8 cellular contexts compared by ENCODE assay signal in the genomic region with DNA sequence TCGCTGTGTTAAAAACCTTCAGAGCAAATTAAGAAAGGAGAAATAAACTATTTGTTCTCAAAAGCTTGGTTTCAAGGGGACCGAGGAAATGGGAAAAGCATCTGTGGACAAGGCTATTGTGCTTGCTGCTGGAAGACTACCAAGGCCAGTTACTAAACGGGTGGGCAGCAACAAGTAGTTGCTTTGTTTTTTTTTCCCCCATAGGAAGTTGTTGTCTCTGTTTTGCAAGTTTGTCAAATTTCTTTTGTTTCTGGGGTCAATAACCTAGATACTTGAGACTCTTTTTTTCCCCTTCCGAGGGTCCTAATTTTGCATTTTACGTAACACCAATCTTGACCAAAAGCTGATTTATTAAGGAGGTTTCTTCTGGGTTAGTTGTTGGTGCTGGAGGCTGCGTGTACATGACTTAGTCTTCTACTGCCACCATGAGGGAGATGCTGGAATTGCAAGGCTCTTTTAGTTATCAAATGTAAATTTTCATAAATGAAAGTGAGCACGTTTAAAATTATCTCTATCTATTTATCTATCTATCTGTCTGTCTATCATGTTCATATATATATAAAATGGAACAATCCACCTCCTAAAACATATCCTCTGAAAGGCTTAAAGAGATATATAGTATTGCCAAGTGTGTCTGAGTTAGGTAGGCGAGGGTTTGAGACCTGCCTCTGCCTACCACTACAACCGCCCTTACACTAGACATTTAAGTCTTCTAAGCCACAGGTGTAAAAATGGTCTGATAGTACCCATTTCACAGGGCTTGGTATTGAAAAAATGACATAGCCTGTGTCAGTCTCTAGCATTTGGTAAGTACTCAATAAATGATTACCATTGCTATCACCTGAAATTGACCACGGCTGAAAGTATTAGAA.
DNase-seq lines count a peak whose midpoint lies in the region; ATAC-seq, FAIRE-seq and TF ChIP-seq lines count a peak whose summit lies in the region.

No MANE protein-coding gene starts in this region.

- intact Hi-C loops in lower lobe of right lung (cut with DNase I): loop anchor here (5.0 kb wide), 1 partner anchor 312 kb away; no protein-coding TSS in a partner anchor

- H3K4me3 ChIP-seq in AG04450 (ENCODE audit: low read depth, low read length): no peak overlapping the region
- H3K4me3 ChIP-seq in lower lobe of right lung: no peak overlapping the region

- CTCF ChIA-PET in AG04450 (lab: Charles Lee): interaction anchor here (0.5 to 4.3 kb wide), 48 partner anchors 8 to 833 kb away, joined by 3 to 196 read pairs (median 4); no protein-coding TSS in a partner anchor

- H3K27ac ChIP-seq in AG04450 (ENCODE audit: low read depth, low read length) (no peak overlapping the region), lower lobe of right lung (no peak overlapping the region)

- H3K9me3 ChIP-seq in AG04450 (ENCODE audit: control insufficient read depth, insufficient read depth, low read length) (no peaks in the 10 kb centered on the region), lower lobe of right lung (no peaks in the 10 kb centered on the region)

- ATAC-seq in GM21723 (IDR thresholded peaks at IDR 0.05; ENCODE audit: unreplicated experiment) (peak; percentile 56), lower lobe of right lung (peak; percentile 71 to 84), GM19455 (IDR thresholded peaks at IDR 0.05; ENCODE audit: unreplicated experiment) (no peak)

- peaks cover 23% of the 10 kb centered on the region for H3K4me1 ChIP-seq in lower lobe of right lung

- H3K27me3 ChIP-seq in AG04450 (ENCODE audit: control insufficient read depth, insufficient read depth, low read length) (peaks cover 12% of the 10 kb centered on the region), lower lobe of right lung (ENCODE audit: low read depth) (peaks cover 4% of the 10 kb centered on the region)

- TF ChIP-seq CTCF in AG04450 (IDR thresholded peaks at IDR 0.05; ENCODE audit: low read depth, low read length) (peak; percentile 98), lower lobe of right lung (IDR thresholded peaks at IDR 0.05) (peak; percentile 96)

- peak; percentile 60 for FAIRE-seq in colon (lab: Jason Lieb, UNC)

- POLR2A ChIA-PET in AG04450 (lab: Yijun Ruan, JAX): no interaction called here

- no peaks in the 10 kb centered on the region for H3K36me3 ChIP-seq in lower lobe of right lung

- DNase-seq in AG04450 (ENCODE audit: low read depth, low spot score) (no peak), NCI-H345 (lab: John Stamatoyannopoulos, UW) (peak; percentile 76), lower lobe of right lung (no peak)
- DNase-seq in activated CD4-positive, CD25-positive, alpha-beta regulatory T cell treated with anti-CD3 and anti-CD28 coated beads, Interleukin-2, amount 50 U/mL, for 16 hours (ENCODE audit: low read depth, low spot score): peak; percentile 52
- DNase-seq in stimulated activated CD8-positive, alpha-beta memory T cell treated with anti-CD3 and anti-CD28 coated beads, Interleukin-12 subunit alpha, Interleukin-12 subunit beta, amount 100 ng/mL, for 4 hours (ENCODE audit: low read depth): peak; percentile 6

Comparison
In these comparisons a context has a peak if more than half of its experiments do, and no peak if none do; other contexts are left out.
1. DNase-seq: peak in NCI-H345 (single experiment), activated CD4-positive, CD25-positive, alpha-beta regulatory T cell treated with anti-CD3 and anti-CD28 coated beads, Interleukin-2, amount 50 U/mL, for 16 hours (single experiment) and stimulated activated CD8-positive, alpha-beta memory T cell treated with anti-CD3 and anti-CD28 coated beads, Interleukin-12 subunit alpha, Interleukin-12 subunit beta, amount 100 ng/mL, for 4 hours (single experiment); none in AG04450 (single experiment) and lower lobe of right lung (single experiment).